ENCODE assay signal across 2 cellular contexts in the genomic region with DNA sequence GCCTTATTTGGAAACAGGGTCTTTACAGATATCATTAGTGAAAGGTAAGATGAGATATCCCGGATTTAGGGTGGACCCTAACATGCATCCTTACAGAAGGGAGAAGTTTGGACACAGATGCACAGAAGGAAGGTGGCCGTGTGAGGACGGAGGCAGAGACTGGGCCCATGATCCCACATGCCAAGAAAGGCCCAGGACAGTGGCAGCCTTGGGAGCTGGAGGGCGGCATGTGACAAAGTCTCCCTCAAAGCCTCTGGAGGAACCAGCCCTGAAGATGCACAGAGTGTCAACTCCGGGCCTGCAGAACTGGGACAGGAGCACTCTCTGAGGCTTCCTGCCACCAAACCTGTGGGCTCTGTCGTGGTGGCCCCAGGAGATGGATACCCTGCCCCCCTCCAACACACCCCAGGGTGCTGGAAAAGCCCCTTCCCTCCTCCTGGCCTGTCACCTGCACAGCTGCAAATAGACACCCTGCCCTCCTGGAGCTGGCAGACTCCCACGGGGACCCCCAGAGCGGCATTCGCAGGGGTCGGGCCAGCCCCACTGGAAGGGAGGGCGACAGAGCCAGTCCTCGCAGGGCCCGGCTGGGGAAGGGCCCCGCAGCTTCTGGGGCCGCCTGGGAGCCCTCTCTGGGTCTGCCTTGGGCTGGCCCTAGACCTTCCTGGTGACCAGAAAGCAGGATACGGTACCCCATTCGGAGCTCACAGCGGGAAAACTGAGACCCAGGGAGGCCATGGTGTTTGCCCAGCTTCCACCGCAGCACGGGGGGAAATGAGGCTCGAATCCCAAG.
TF ChIP-seq lines count a peak whose summit lies in the region.

No MANE protein-coding gene starts in this region.

TF ChIP-seq in HEK293, 187 proteins besides CTCF, POLR2A, EP300 and RAD21:
- no peak for TF ChIP-seq GFI1B (tag by site-specific recombination; IDR thresholded peaks at IDR 0.05)
- TF ChIP-seq ZNF223 (tag by site-specific recombination; IDR thresholded peaks at IDR 0.05) = no peak
- TF ChIP-seq ZIC2 (tag by site-specific recombination; IDR thresholded peaks at IDR 0.05) = peak; percentile 45
- peak; percentile 89 for TF ChIP-seq GLIS1 (tag by site-specific recombination; IDR thresholded peaks at IDR 0.05)
- TF ChIP-seq GLIS2 (tag by site-specific recombination; IDR thresholded peaks at IDR 0.05) = peak; percentile 72
TF ChIP-seq in HEK293: peak in this region for 3.

TF ChIP-seq in H1, 55 proteins besides CTCF, POLR2A, EP300 and RAD21:
- TF ChIP-seq POU5F1 (IDR thresholded peaks at IDR 0.05; ENCODE audit: low read depth, low read length) (no peak), CTBP2 (IDR thresholded peaks at IDR 0.05; ENCODE audit: borderline replicate concordance, insufficient read depth, insufficient read length, low read length) (no peak), ASH2L (IDR thresholded peaks at IDR 0.05; ENCODE audit: low read length) (no peak), MAFK (IDR thresholded peaks at IDR 0.05; ENCODE audit: low read depth, low read length) (no peak), TCF12 (IDR thresholded peaks at IDR 0.05; ENCODE audit: low read depth, low read length) (no peak), GTF2F1 (IDR thresholded peaks at IDR 0.05; ENCODE audit: borderline replicate concordance, low read depth, low read length) (no peak), CEBPB (IDR thresholded peaks at IDR 0.05; ENCODE audit: low read depth, low read length) (no peak), BCL11A (IDR thresholded peaks at IDR 0.05; ENCODE audit: low read depth in 2 of 2, low read length in 2 of 2) (no peak), TAF1 (IDR thresholded peaks at IDR 0.05; ENCODE audit: low read depth, low read length) (no peak)
